In genomic region chr5:78482948-78483347, GRCh38 we compare ENCODE assay signal across 16 cellular contexts.
DNase-seq lines count a peak whose midpoint lies in the region; ATAC-seq, FAIRE-seq and TF ChIP-seq lines count a peak whose summit lies in the region.
"Had no signal": no experiment of that assay in that cellular context is flagged by ENCODE, and none has a peak within 500 bp of the region (broad histone marks: within the 10 kb centered on the region; RNA-seq: fewer than 3 reads in every experiment).

No MANE protein-coding gene starts in this region.

- no peaks in the 10 kb centered on the region; the same call in 1 of the 2 replicates for H3K79me1 ChIP-seq in H1 (ENCODE audit: low read depth, low read length)

- H3K27ac Mint-ChIP-seq in T-cell: peak overlapping the region in 1 of 2 donors; percentile 15
- no peak overlapping the region for H3K27ac Mint-ChIP-seq in activated T-cell treated with anti-CD3 and anti-CD28 coated beads, Interleukin-2, amount 50 U/mL, for 72 hours

- TF ChIP-seq RAD21 in H1 (IDR thresholded peaks at IDR 0.05 in 1 of 2, conservative IDR thresholded peaks at IDR 0.05 in 1 of 2; ENCODE audit: low read depth in 2 of 2, low read length in 2 of 2): no peak

- TF ChIP-seq CTCF in H1 (IDR thresholded peaks at IDR 0.05; ENCODE audit: control extremely low read depth in 1 of 3, insufficient read depth in 1 of 3, low read depth in 1 of 3, low read length in 3 of 3) (no peak), prostate gland (IDR thresholded peaks at IDR 0.05) (no peak), gastroesophageal sphincter (IDR thresholded peaks at IDR 0.05) (no peak)

- peak overlapping the region; percentile 26 to 97 (median 94); a peak in 21 of 22 replicates for H3K27ac ChIP-seq in BLaER1 treated with 17β-estradiol and CSF1 and Interleukin-3, amounts not matched to agents 10 nM and 100 nM
- H3K27ac ChIP-seq in Karpas-422 (ENCODE audit: low read length) (peak overlapping the region; percentile 94), H1 (ENCODE audit: low read depth, low read length) (no peak overlapping the region), prostate gland (no peak overlapping the region), gastroesophageal sphincter (peak overlapping the region in 1 of 4 donors; percentile 6)

- H2BK12ac ChIP-seq in H1 (ENCODE audit: low read depth, low read length): no peak overlapping the region

- H3K36me3 ChIP-seq in BLaER1 treated with 17β-estradiol and CSF1 and Interleukin-3, amounts not matched to agents 10 nM and 100 nM: peaks cover 0 to 57% (median 13%) of the 10 kb centered on the region in 11 experiments; a peak in 11 of 22 replicates
- peaks cover 12% of the 10 kb centered on the region for H3K36me3 ChIP-seq in Karpas-422 (ENCODE audit: insufficient read depth, low read length)
- H3K36me3 ChIP-seq in H1 (ENCODE audit: control insufficient read depth in 2 of 4, insufficient read depth in 4 of 4, low read length in 3 of 4): peaks cover 0 to 9% (median 4%) of the 10 kb centered on the region in 4 experiments; a peak in 4 of 8 replicates
- H3K36me3 ChIP-seq in prostate gland: no peaks in the 10 kb centered on the region
- peaks cover 0 to 4% of the 10 kb centered on the region in 2 donors for H3K36me3 ChIP-seq in gastroesophageal sphincter

- no peak overlapping the region for H3K4me3 Mint-ChIP-seq in T-cell
- H3K4me3 Mint-ChIP-seq in activated T-cell treated with anti-CD3 and anti-CD28 coated beads, Interleukin-2, amount 50 U/mL, for 72 hours: no peak overlapping the region

- no peak overlapping the region for H3K4ac ChIP-seq in H1 (replicated peaks; ENCODE audit: insufficient read length, low read depth, low read length)

- no peak overlapping the region for H4K91ac ChIP-seq in H1 (replicated peaks; ENCODE audit: insufficient read length, low read length)

- H3K36me3 Mint-ChIP-seq in T-cell: peaks cover 21% of the 10 kb centered on the region
- no peaks in the 10 kb centered on the region for H3K36me3 Mint-ChIP-seq in activated T-cell treated with anti-CD3 and anti-CD28 coated beads, Interleukin-2, amount 50 U/mL, for 72 hours (ENCODE audit: insufficient read depth in 2 of 2)

- peaks cover 13 to 16% (median 14%) of the 10 kb centered on the region in 3 donors for H3K4me1 Mint-ChIP-seq in T-cell
- peaks cover 9% of the 10 kb centered on the region for H3K4me1 Mint-ChIP-seq in activated T-cell treated with anti-CD3 and anti-CD28 coated beads, Interleukin-2, amount 50 U/mL, for 72 hours (ENCODE audit: low read depth)

- DNase-seq in Karpas-422 (no peak), H1 (ENCODE audit: low read depth in 1 of 2, low spot score in 2 of 2) (no peak), prostate gland (ENCODE audit: low spot score) (peak; percentile 14), NK-92 (lab: John Stamatoyannopoulos, UW; ENCODE audit: unreplicated experiment) (no peak), T-cell (no peak)
- no peak for DNase-seq in activated T-cell treated with anti-CD3 and anti-CD28 coated beads, Interleukin-2, amount 50 U/mL, for 72 hours
- DNase-seq: ACHN; Calu3; CD4-positive, alpha-beta memory T cell; HCEC 1CT; NCI-H1048; NCI-H1694; NCI-H69; NK-92 treated with Interleukin-12 subunit alpha and Interleukin-12 subunit beta, amount 100 ng/mL, for 24 hours had no signal

- no peak overlapping the region for H3K23ac ChIP-seq in H1 (ENCODE audit: insufficient read length)

- H2BK15ac ChIP-seq in H1 (ENCODE audit: low read length): no peak overlapping the region

- intact Hi-C loops in prostate gland (cut with DNase I): no loop called here

- POLR2A ChIA-PET in H1 (lab: Charles Lee; ENCODE audit: partially characterized antibody) (interaction anchor here (0.7 to 1.5 kb wide), 2 partner anchors 8 to 9 kb away, joined by 3 to 6 read pairs; no protein-coding TSS in a partner anchor), T-cell (lab: Charles Lee) (no interaction called here)

- no peak overlapping the region for H2BK120ac ChIP-seq in H1 (replicated peaks; ENCODE audit: low read depth, low read length)

- H3K14ac ChIP-seq in H1 (ENCODE audit: insufficient read length): no peak overlapping the region

- FAIRE-seq in H1 (lab: Jason Lieb, UNC): peak; percentile 32

- 96% methylated on average over 1 of the region's 1 CpG; no CpG with 5 or more reads in 1 of the 2 experiments for WGBS in H1 (ENCODE audit: extremely low coverage in 1 of 2, insufficient coverage in 1 of 2, insufficient read length in 1 of 2, insufficient replicate concordance in 2 of 2, low coverage in 1 of 2, low lambda C conversion rate in 2 of 2, missing lambda C conversion rate in 1 of 2), 2 experiments
- WGBS in prostate gland: 92% methylated on average over 1 of the region's 1 CpG
- WGBS in gastroesophageal sphincter (ENCODE audit: low coverage in 1 of 2), 2 donors: 78 to 100% methylated on average over 1 of the region's 1 CpG

- H3K27me3 ChIP-seq in BLaER1 treated with 17β-estradiol and CSF1 and Interleukin-3, amounts not matched to agents 10 nM and 100 nM: no peaks in the 10 kb centered on the region
- H3K27me3 ChIP-seq in Karpas-422 (ENCODE audit: low read length): no peaks in the 10 kb centered on the region
- no peaks in the 10 kb centered on the region for H3K27me3 ChIP-seq in H1 (replicated peaks in 1 of 4; ENCODE audit: control insufficient read depth in 3 of 4, extremely low read depth in 1 of 4, insufficient read depth in 3 of 4, low read length in 3 of 4)
- no peaks in the 10 kb centered on the region for H3K27me3 ChIP-seq in prostate gland (replicated peaks; ENCODE audit: insufficient read depth)
- no peaks in the 10 kb centered on the region for H3K27me3 ChIP-seq in gastroesophageal sphincter

- no peaks in the 10 kb centered on the region for H3K9me2 ChIP-seq in Karpas-422 (replicated peaks; ENCODE audit: insufficient read depth, low read length)

- H4K5ac ChIP-seq in H1 (ENCODE audit: insufficient read length, low read depth, low read length): no peak overlapping the region

- CTCF ChIA-PET in H1 (lab: Charles Lee; ENCODE audit: partially characterized antibody) (interaction anchor here (1.0 to 1.5 kb wide), 2 partner anchors 15 to 162 kb away, joined by 4 read pairs; no protein-coding TSS in a partner anchor), T-cell (lab: Charles Lee) (no interaction called here)

- no peak overlapping the region for H2BK5ac ChIP-seq in H1 (ENCODE audit: low read depth, low read length)

- H3K4me3 ChIP-seq in BLaER1 treated with 17β-estradiol and CSF1 and Interleukin-3, amounts not matched to agents 10 nM and 100 nM: no peak overlapping the region
- H3K4me3 ChIP-seq in Karpas-422 (ENCODE audit: low read length) (no peak overlapping the region), H1 (ENCODE audit: extremely low read depth in 1 of 4, insufficient read depth in 2 of 4, low read depth in 3 of 4, low read length in 4 of 4) (no peak overlapping the region), prostate gland (no peak overlapping the region), gastroesophageal sphincter (no peak overlapping the region)

- H3K9me3 ChIP-seq in BLaER1 treated with 17β-estradiol and CSF1 and Interleukin-3, amounts not matched to agents 10 nM and 100 nM (replicated peaks in 1 of 11): peaks cover 0 to 10% (median 0%) of the 10 kb centered on the region in 11 experiments; a peak in 1 of 22 replicates
- no peaks in the 10 kb centered on the region for H3K9me3 ChIP-seq in Karpas-422 (ENCODE audit: low read length)
- H3K9me3 ChIP-seq in H1 (ENCODE audit: insufficient read depth in 2 of 2, low read depth in 1 of 2, low read length in 1 of 2): no peaks in the 10 kb centered on the region
- H3K9me3 ChIP-seq in prostate gland: no peaks in the 10 kb centered on the region
- H3K9me3 ChIP-seq in gastroesophageal sphincter: no peaks in the 10 kb centered on the region

- H3K56ac ChIP-seq in H1 (replicated peaks; ENCODE audit: insufficient read length, low read depth, low read length): no peak overlapping the region

- H4K20me1 ChIP-seq in BLaER1 treated with 17β-estradiol and CSF1 and Interleukin-3, amounts not matched to agents 10 nM and 100 nM: no peaks in the 10 kb centered on the region; a peak in 1 of 22 replicates
- H4K20me1 ChIP-seq in Karpas-422 (ENCODE audit: insufficient read depth, low read depth, low read length) (no peaks in the 10 kb centered on the region), H1 (replicated peaks in 1 of 2; ENCODE audit: control insufficient read depth in 1 of 2, insufficient read depth in 2 of 2, low read length in 2 of 2) (no peaks in the 10 kb centered on the region)

- peak overlapping the region in 9 of 11 experiments; percentile 69 to 82 (median 72); a peak in 16 of 22 replicates for H3K9ac ChIP-seq in BLaER1 treated with 17β-estradiol and CSF1 and Interleukin-3, amounts not matched to agents 10 nM and 100 nM
- H3K9ac ChIP-seq in Karpas-422 (ENCODE audit: low read length) (no peak overlapping the region), H1 (replicated peaks in 1 of 4; ENCODE audit: extremely low read depth in 1 of 4, low read depth in 3 of 4, low read length in 3 of 4) (no peak overlapping the region)

- H3K18ac ChIP-seq in H1 (ENCODE audit: extremely low read depth, low read length): no peak overlapping the region

- no peak overlapping the region for H2BK20ac ChIP-seq in H1 (ENCODE audit: low read length)

- H3K4me2 ChIP-seq in BLaER1 treated with 17β-estradiol and CSF1 and Interleukin-3, amounts not matched to agents 10 nM and 100 nM: peak overlapping the region; percentile 67 to 93 (median 80); a peak in 21 of 22 replicates
- H3K4me2 ChIP-seq in Karpas-422 (ENCODE audit: low read depth, low read length, poor library complexity, severe bottlenecking) (peak overlapping the region; percentile 71), H1 (ENCODE audit: insufficient read depth in 1 of 2, low read depth in 2 of 2, low read length in 2 of 2) (no peak overlapping the region)

- no peaks in the 10 kb centered on the region for H3K9me3 Mint-ChIP-seq in T-cell
- no peaks in the 10 kb centered on the region for H3K9me3 Mint-ChIP-seq in activated T-cell treated with anti-CD3 and anti-CD28 coated beads, Interleukin-2, amount 50 U/mL, for 72 hours
- H3K9me3 Mint-ChIP-seq: CD4-positive, alpha-beta memory T cell had no signal

- TF ChIP-seq POLR2A in H1 (IDR thresholded peaks at IDR 0.05; ENCODE audit: control extremely low read depth in 1 of 2, low read depth in 2 of 2, low read length in 2 of 2) (no peak), prostate gland (IDR thresholded peaks at IDR 0.05) (no peak), gastroesophageal sphincter (IDR thresholded peaks at IDR 0.05) (no peak)

- H2AFZ ChIP-seq in Karpas-422 (ENCODE audit: low read length) (no peak overlapping the region), H1 (ENCODE audit: low read length) (no peak overlapping the region)

- TF ChIP-seq EP300 in H1 (IDR thresholded peaks at IDR 0.05; ENCODE audit: borderline replicate concordance in 1 of 2, low read depth in 2 of 2, low read length in 2 of 2): no peak
- TF ChIP-seq EP300 in gastroesophageal sphincter (IDR thresholded peaks at IDR 0.05): no peak

- H2AK5ac ChIP-seq in H1 (ENCODE audit: low read depth, low read length): no peak overlapping the region

- H3K23me2 ChIP-seq in H1 (ENCODE audit: low read depth, low read length): no peaks in the 10 kb centered on the region; the same call in 1 of the 2 replicates

- peaks cover 38 to 70% (median 61%) of the 10 kb centered on the region in 10 experiments for H3K4me1 ChIP-seq in BLaER1 treated with 17β-estradiol and CSF1 and Interleukin-3, amounts not matched to agents 10 nM and 100 nM
- H3K4me1 ChIP-seq in Karpas-422 (ENCODE audit: low read length) (peaks cover 45% of the 10 kb centered on the region), H1 (replicated peaks in 1 of 4; ENCODE audit: control insufficient read depth in 3 of 4, insufficient read depth in 4 of 4, low read length in 3 of 4) (no peaks in the 10 kb centered on the region), prostate gland (replicated peaks) (no peaks in the 10 kb centered on the region), gastroesophageal sphincter (peaks cover 6 to 31% (median 6%) of the 10 kb centered on the region in 3 donors)

- no peaks in the 10 kb centered on the region for H3K27me3 Mint-ChIP-seq in T-cell
- H3K27me3 Mint-ChIP-seq in activated T-cell treated with anti-CD3 and anti-CD28 coated beads, Interleukin-2, amount 50 U/mL, for 72 hours (ENCODE audit: low read depth): no peaks in the 10 kb centered on the region
- H3K27me3 Mint-ChIP-seq: CD4-positive, alpha-beta memory T cell had no signal

- no peaks in the 10 kb centered on the region for H3K79me2 ChIP-seq in Karpas-422 (ENCODE audit: low read length)
- H3K79me2 ChIP-seq in H1 (ENCODE audit: control insufficient read depth in 1 of 2, insufficient read depth in 2 of 2, low read length in 2 of 2): no peaks in the 10 kb centered on the region

- H4K8ac ChIP-seq in H1 (ENCODE audit: extremely low read depth, insufficient read depth, low read length): no peak overlapping the region

- ATAC-seq in T-cell (replicated peaks in 1 of 4) (no peak), gastroesophageal sphincter (no peak)
- no peak for ATAC-seq in activated T-cell treated with anti-CD3 and anti-CD28 coated beads, Interleukin-2, amount 50 U/mL, for 72 hours (replicated peaks in 1 of 2)

Comparison
In these comparisons a context has a peak if more than half of its experiments do, and no peak if none do; other contexts are left out.
1. H3K27ac ChIP-seq: peak in BLaER1 treated with 17β-estradiol and CSF1 and Interleukin-3, amounts not matched to agents 10 nM and 100 nM (11 of 11) and Karpas-422 (single experiment); none in H1 (single experiment) and prostate gland (0 of 2).
2. H3K4me2 ChIP-seq: peak in BLaER1 treated with 17β-estradiol and CSF1 and Interleukin-3, amounts not matched to agents 10 nM and 100 nM (11 of 11) and Karpas-422 (single experiment); none in H1 (0 of 2).
3. H3K9ac ChIP-seq: peak in BLaER1 treated with 17β-estradiol and CSF1 and Interleukin-3, amounts not matched to agents 10 nM and 100 nM (9 of 11); none in Karpas-422 (single experiment) and H1 (0 of 4).